In the genomic region with DNA sequence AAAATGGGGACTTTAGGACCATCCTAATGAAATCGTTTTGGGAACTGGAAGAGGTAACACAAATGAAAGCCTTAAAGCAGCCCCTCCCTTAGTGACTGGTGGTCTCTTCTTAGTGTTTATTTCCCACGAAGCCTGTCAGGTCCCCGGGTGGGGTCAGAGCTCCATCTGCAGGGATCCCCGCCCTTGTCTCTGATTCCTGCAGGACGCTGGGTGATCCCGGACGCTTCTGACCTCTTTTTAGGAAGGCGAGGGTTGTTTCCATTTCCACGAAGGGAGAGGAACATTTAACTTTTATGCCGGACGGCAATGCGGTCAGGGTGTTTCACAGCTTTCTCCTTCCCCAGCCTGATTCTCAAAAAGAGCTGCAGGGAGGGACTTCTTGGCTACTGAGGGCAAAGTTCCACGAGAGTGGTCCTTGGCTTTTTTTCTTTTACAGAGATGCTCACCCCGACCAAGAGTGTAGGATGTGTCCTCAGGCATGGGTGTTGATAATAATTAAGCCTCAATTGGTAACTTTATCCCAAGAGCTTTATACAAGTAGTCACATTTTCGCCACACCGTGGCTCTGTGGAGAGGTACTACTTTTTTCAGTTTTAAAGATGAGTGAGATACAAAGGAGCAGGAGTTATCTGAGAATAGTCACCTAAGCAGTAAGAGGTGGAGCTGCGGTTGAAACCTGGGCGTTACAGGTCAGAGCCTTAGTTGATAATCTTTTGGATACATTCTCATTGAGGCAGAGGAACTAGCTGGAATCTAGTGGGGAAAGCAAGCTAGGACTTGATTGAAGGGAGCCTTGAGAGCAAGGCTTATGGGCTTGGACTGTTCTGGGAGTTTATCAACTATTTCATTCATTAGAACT, we compare ENCODE assay signal across 8 cellular contexts. TPM values are rescaled to one million over a fixed set of nuclear protein-coding genes. Genes with fewer than 3 reads are reported as not detected.
DNase-seq lines count a peak whose midpoint lies in the region; ATAC-seq and TF ChIP-seq lines count a peak whose summit lies in the region.

No MANE protein-coding gene starts in this region.

- H3K4me1 ChIP-seq in right cardiac atrium (ENCODE audit: control insufficient read depth, insufficient read depth, low read length) (no peaks in the 10 kb centered on the region), gastrocnemius medialis (peaks cover 10 to 13% of the 10 kb centered on the region in 2 donors)

- no peak for TF ChIP-seq POLR2A in gastrocnemius medialis (IDR thresholded peaks at IDR 0.05)

- no peak overlapping the region for H3K27ac ChIP-seq in right cardiac atrium (ENCODE audit: low read length)
- H3K27ac ChIP-seq in gastrocnemius medialis, result peak overlapping the region; percentile 56 to 79 (median 59)

- 21% methylated on average over 18 of the region's 18 CpGs for WGBS in right cardiac atrium

- intact Hi-C loops in Right ventricle myocardium inferior (cut with DNase I), result loop anchor here (2.0 kb wide), 2 partner anchors 20 to 22 kb away; a partner anchor contains a TSS
- intact Hi-C loops in cardiac septum (cut with DNase I), result loop anchor here (2.0 to 5.0 kb wide), 2 partner anchors 22 to 90 kb away; a partner anchor contains a TSS
- intact Hi-C loops in right cardiac atrium (cut with DNase I), result no loop called here
- intact Hi-C loops in gastrocnemius medialis (cut with DNase I; ENCODE audit: low total_unique reads), result loop anchor here (1.0 to 5.0 kb wide), 7 partner anchors 20 to 140 kb away; a partner anchor contains a TSS

- no peak for TF ChIP-seq CTCF in gastrocnemius medialis (IDR thresholded peaks at IDR 0.05 in 4 of 5, conservative IDR thresholded peaks at IDR 0.05 in 1 of 5)

- in situ Hi-C loops in gastrocnemius medialis (cut with MboI; ENCODE audit: low sequenced_read_pairs in 4 of 4), result no loop called here

- H3K4me3 ChIP-seq in right cardiac atrium (ENCODE audit: low read length) (peak overlapping the region; percentile 76), gastrocnemius medialis (peak overlapping the region; percentile 60 to 83 (median 77))

- H3K36me3 ChIP-seq in gastrocnemius medialis, result peaks cover 0 to 25% of the 10 kb centered on the region in 2 donors

- no peak for DNase-seq in Right ventricle myocardium inferior (ENCODE audit: missing footprints)
- DNase-seq in cardiac septum (ENCODE audit: low spot score), result no peak
- peak; percentile 20 to 25 for DNase-seq in activated T-cell treated with anti-CD3 and anti-CD28 coated beads, Interleukin-2, amount 50 U/mL, for 48 hours
- DNase-seq in right cardiac atrium, result no peak
- DNase-seq in gastrocnemius medialis, result no peak
- no peak for DNase-seq in NCI-H2107 treated with DMSO at 0.1 percent for 48 hours (lab: John Stamatoyannopoulos, UW; ENCODE audit: unreplicated experiment)

- H3K27me3 ChIP-seq in right cardiac atrium (ENCODE audit: control insufficient read depth, insufficient read depth) (no peaks in the 10 kb centered on the region), gastrocnemius medialis (no peaks in the 10 kb centered on the region)

- H3K9me3 ChIP-seq in right cardiac atrium (ENCODE audit: control insufficient read depth, low read length) (no peaks in the 10 kb centered on the region), gastrocnemius medialis (peaks cover 0 to 11% (median 0%) of the 10 kb centered on the region in 3 donors)

- ATAC-seq in Right ventricle myocardium inferior (peak; percentile 24), right cardiac atrium (peak; percentile 50 to 61), gastrocnemius medialis (no peak), HG03469 (IDR thresholded peaks at IDR 0.05; ENCODE audit: unreplicated experiment) (no peak), HG02798 (IDR thresholded peaks at IDR 0.05; ENCODE audit: poor library complexity, unreplicated experiment) (no peak)

RNA-seq across cellular contexts. Expression of a gene that starts 0.8 kb away (rescaled TPM):
- total RNA-seq in Right ventricle myocardium inferior (1.7 TPM), cardiac septum (1.4 TPM), right cardiac atrium (1 to 10 TPM; 2.0 to 2.7 (median 2.4) TPM), gastrocnemius medialis (1 to 10 TPM in 1 of 4 donors, under 1 TPM in 3; 0.38 to 1.3 (median 0.63) TPM)
- 1.00 TPM for polyA plus RNA-seq in right cardiac atrium

RNA-seq across cellular contexts. Expression of a gene that starts 20.9 kb away (rescaled TPM):
- total RNA-seq in Right ventricle myocardium inferior (2.4 TPM), cardiac septum (2.2 TPM), right cardiac atrium (1 to 10 TPM; 3.2 to 5.9 (median 4.5) TPM), gastrocnemius medialis (1 to 10 TPM in 1 of 4 donors, under 1 TPM in 2, not detected in 1; 0.56 to 3.0 (median 0.91) TPM)
- 3.6 TPM for polyA plus RNA-seq in right cardiac atrium

RNA-seq across cellular contexts. Expression of a gene that starts 21.4 kb away (rescaled TPM):
- total RNA-seq in Right ventricle myocardium inferior (10.2 TPM), cardiac septum (12.9 TPM), right cardiac atrium (10 to 100 TPM; 14.9 to 17.0 (median 15.9) TPM), gastrocnemius medialis (10 to 100 TPM in 1 of 4 donors, 1 to 10 TPM in 3; 4.9 to 14.1 (median 6.9) TPM)
- polyA plus RNA-seq in right cardiac atrium, result 10.1 TPM

RNA-seq across cellular contexts. Expression of a gene that starts 40.4 kb away (rescaled TPM):
- total RNA-seq in Right ventricle myocardium inferior (3.0 TPM), cardiac septum (3.3 TPM), right cardiac atrium (1 to 10 TPM; 3.6 to 4.2 (median 3.9) TPM), gastrocnemius medialis (1 to 10 TPM in 3 of 4 donors, under 1 TPM in 1; 0.75 to 1.4 (median 1.1) TPM)
- polyA plus RNA-seq in right cardiac atrium, result 1.9 TPM

RNA-seq across cellular contexts. Expression of a gene that starts 47.6 kb away (rescaled TPM):
- total RNA-seq in Right ventricle myocardium inferior, result 2.6 TPM
- total RNA-seq in cardiac septum, result 3.6 TPM
- 1 to 10 TPM; 3.6 to 4.6 (median 4.0) TPM for total RNA-seq in right cardiac atrium
- 3.8 TPM for polyA plus RNA-seq in right cardiac atrium
- 1 to 10 TPM in 3 of 4 donors, under 1 TPM in 1; 0.56 to 1.6 (median 1.1) TPM for total RNA-seq in gastrocnemius medialis

Comparison
In these comparisons a context has a peak if more than half of its experiments do, and no peak if none do; other contexts are left out.
1. intact Hi-C loops: an anchor here in Right ventricle myocardium inferior (2.0 kb wide), cardiac septum (2.0 to 5.0 kb wide) and gastrocnemius medialis (1.0 to 5.0 kb wide); none called in right cardiac atrium.
2. ATAC-seq: peak in Right ventricle myocardium inferior (single experiment) and right cardiac atrium (2 of 2); none in gastrocnemius medialis (0 of 2), HG03469 (single experiment) and HG02798 (single experiment).
3. DNase-seq: peak in activated T-cell treated with anti-CD3 and anti-CD28 coated beads, Interleukin-2, amount 50 U/mL, for 48 hours (2 of 2); none in Right ventricle myocardium inferior (single experiment), cardiac septum (single experiment), right cardiac atrium (0 of 3), gastrocnemius medialis (0 of 2) and NCI-H2107 treated with DMSO at 0.1 percent for 48 hours (single experiment).